9 cellular contexts compared by ENCODE assay signal in genomic region chr2:127386246-127386645, GRCh38. TPM values are rescaled to one million over a fixed set of nuclear protein-coding genes. Genes with fewer than 3 reads are reported as not detected.
DNase-seq lines count a peak whose midpoint lies in the region; ATAC-seq, FAIRE-seq and TF ChIP-seq lines count a peak whose summit lies in the region.
"Had no signal": no experiment of that assay in that cellular context is flagged by ENCODE, and none has a peak within 500 bp of the region (broad histone marks: within the 10 kb centered on the region; RNA-seq: fewer than 3 reads in every experiment).

No MANE protein-coding gene starts in this region.

- no peak overlapping the region for H2AFZ ChIP-seq in keratinocyte (ENCODE audit: control insufficient read depth, low read length)

- H3K9ac ChIP-seq in keratinocyte (ENCODE audit: control insufficient read depth, extremely low read depth, insufficient read depth, low read length): peak overlapping the region; percentile 95

- peaks cover 10% of the 10 kb centered on the region for H3K36me3 Mint-ChIP-seq in activated naive CD4-positive, alpha-beta T cell treated with anti-CD3 and anti-CD28 coated beads, Interleukin-2, amount 10 ng/mL, durations not matched to agents 7 days and 5 days
- peaks cover 19% of the 10 kb centered on the region for H3K36me3 Mint-ChIP-seq in activated T-helper 2 cell treated with anti-CD3 and anti-CD28 coated beads, Interferon-gamma antibody, Interleukin-2, Interleukin-4, amounts not matched to agents 10 μg/mL and 5 μg/mL and 100 μg/mL, durations not matched to agents 14 hours and 24 hours and 36 hours (ENCODE audit: low read depth)

- no peaks in the 10 kb centered on the region for H3K9me1 ChIP-seq in keratinocyte (ENCODE audit: control insufficient read depth, extremely low read depth, insufficient read depth, low read length)

- no peaks in the 10 kb centered on the region for H3K9me3 Mint-ChIP-seq in activated naive CD4-positive, alpha-beta T cell treated with anti-CD3 and anti-CD28 coated beads, Interleukin-2, amount 10 ng/mL, durations not matched to agents 7 days and 5 days
- no peaks in the 10 kb centered on the region for H3K9me3 Mint-ChIP-seq in activated T-helper 2 cell treated with anti-CD3 and anti-CD28 coated beads, Interferon-gamma antibody, Interleukin-2, Interleukin-4, amounts not matched to agents 10 μg/mL and 5 μg/mL and 100 μg/mL, durations not matched to agents 14 hours and 24 hours and 36 hours

- peak overlapping the region; percentile 99 for H3K4me2 ChIP-seq in keratinocyte (ENCODE audit: control insufficient read depth, extremely low read depth, insufficient read depth, low read depth, low read length)

- TF ChIP-seq EP300 in transverse colon (IDR thresholded peaks at IDR 0.05; ENCODE audit: low read depth): no peak

- CTCF ChIA-PET in activated naive CD4-positive, alpha-beta T cell treated with anti-CD3 and anti-CD28 coated beads, Interleukin-2, amount 10 ng/mL, durations not matched to agents 7 days and 5 days (lab: Charles Lee): interaction anchor here (0.8 to 1.6 kb wide), 4 partner anchors 28 to 143 kb away, joined by 3 to 5 read pairs (median 4); no protein-coding TSS in a partner anchor

- H3K27ac ChIP-seq in keratinocyte (ENCODE audit: control insufficient read depth, insufficient read depth, low read length): peak overlapping the region; percentile 90
- peak overlapping the region in 3 of 4 donors; percentile 99 to 100 (median 99) for H3K27ac ChIP-seq in transverse colon

- peak overlapping the region; percentile 84 to 97 (median 88) for H3K4me3 ChIP-seq in keratinocyte (ENCODE audit: control insufficient read depth in 2 of 3, extremely low read depth in 1 of 3, insufficient read depth in 2 of 3, low read depth in 1 of 3, low read length in 3 of 3)
- peak overlapping the region in 1 of 4 donors; percentile 80 for H3K4me3 ChIP-seq in transverse colon

- H3K27me3 Mint-ChIP-seq in activated naive CD4-positive, alpha-beta T cell treated with anti-CD3 and anti-CD28 coated beads, Interleukin-2, amount 10 ng/mL, durations not matched to agents 7 days and 5 days: no peaks in the 10 kb centered on the region
- H3K27me3 Mint-ChIP-seq in activated T-helper 2 cell treated with anti-CD3 and anti-CD28 coated beads, Interferon-gamma antibody, Interleukin-2, Interleukin-4, amounts not matched to agents 10 μg/mL and 5 μg/mL and 100 μg/mL, durations not matched to agents 14 hours and 24 hours and 36 hours (ENCODE audit: low read depth): no peaks in the 10 kb centered on the region

- peaks cover 4% of the 10 kb centered on the region for H4K20me1 ChIP-seq in keratinocyte (ENCODE audit: control insufficient read depth, extremely low read depth, insufficient read depth, low read length)

- WGBS in transverse colon (ENCODE audit: low coverage in 1 of 2), 2 donors: 67 to 73% methylated on average over 4 of the region's 4 CpGs

- DNase-seq in activated naive CD4-positive, alpha-beta T cell treated with anti-CD3 and anti-CD28 coated beads, Interleukin-2, amount 10 ng/mL, durations not matched to agents 7 days and 5 days: no peak
- no peak for DNase-seq in activated naive CD4-positive, alpha-beta T cell treated with anti-CD3 and anti-CD28 coated beads, Interleukin-2, amount 50 U/mL, for 16 hours
- DNase-seq in activated T-helper 2 cell treated with anti-CD3 and anti-CD28 coated beads, Interferon-gamma antibody, Interleukin-2, Interleukin-4, amounts not matched to agents 10 μg/mL and 5 μg/mL and 100 μg/mL, durations not matched to agents 14 hours and 24 hours and 36 hours (ENCODE audit: low spot score): no peak
- DNase-seq in keratinocyte (ENCODE audit: low read depth, low spot score) (no peak), transverse colon (no peak), OCI-M1 (lab: John Stamatoyannopoulos, UW) (no peak), GM13976 (ENCODE audit: low spot score) (no peak)
- DNase-seq: midbrain had no signal

- H3K4me1 ChIP-seq in keratinocyte (ENCODE audit: control insufficient read depth, extremely low read depth, insufficient read depth, low read length) (peaks cover 22% of the 10 kb centered on the region), transverse colon (peaks cover 10 to 56% (median 21%) of the 10 kb centered on the region in 4 donors)

- H3K4me1 Mint-ChIP-seq in activated naive CD4-positive, alpha-beta T cell treated with anti-CD3 and anti-CD28 coated beads, Interleukin-2, amount 10 ng/mL, durations not matched to agents 7 days and 5 days: peaks cover 62% of the 10 kb centered on the region
- peaks cover 63% of the 10 kb centered on the region for H3K4me1 Mint-ChIP-seq in activated T-helper 2 cell treated with anti-CD3 and anti-CD28 coated beads, Interferon-gamma antibody, Interleukin-2, Interleukin-4, amounts not matched to agents 10 μg/mL and 5 μg/mL and 100 μg/mL, durations not matched to agents 14 hours and 24 hours and 36 hours (ENCODE audit: low read depth)

- peaks cover 46% of the 10 kb centered on the region for H3K79me2 ChIP-seq in keratinocyte (ENCODE audit: control insufficient read depth, insufficient read depth, low read length)

- H3K27ac Mint-ChIP-seq in activated naive CD4-positive, alpha-beta T cell treated with anti-CD3 and anti-CD28 coated beads, Interleukin-2, amount 10 ng/mL, durations not matched to agents 7 days and 5 days: peak overlapping the region; percentile 93
- H3K27ac Mint-ChIP-seq in activated T-helper 2 cell treated with anti-CD3 and anti-CD28 coated beads, Interferon-gamma antibody, Interleukin-2, Interleukin-4, amounts not matched to agents 10 μg/mL and 5 μg/mL and 100 μg/mL, durations not matched to agents 14 hours and 24 hours and 36 hours: peak overlapping the region; percentile 67

- TF ChIP-seq POLR2A in transverse colon (IDR thresholded peaks at IDR 0.05): no peak

- no peak for ATAC-seq in HG03045 (IDR thresholded peaks at IDR 0.05; ENCODE audit: unreplicated experiment)

- no peak for FAIRE-seq in keratinocyte (lab: Jason Lieb, UNC)

- H3K4me3 Mint-ChIP-seq in activated naive CD4-positive, alpha-beta T cell treated with anti-CD3 and anti-CD28 coated beads, Interleukin-2, amount 10 ng/mL, durations not matched to agents 7 days and 5 days: peak overlapping the region; percentile 93
- peak overlapping the region; percentile 82 for H3K4me3 Mint-ChIP-seq in activated T-helper 2 cell treated with anti-CD3 and anti-CD28 coated beads, Interferon-gamma antibody, Interleukin-2, Interleukin-4, amounts not matched to agents 10 μg/mL and 5 μg/mL and 100 μg/mL, durations not matched to agents 14 hours and 24 hours and 36 hours (ENCODE audit: low read depth)

- in situ Hi-C loops in transverse colon (cut with MboI; ENCODE audit: low pct_ligation_motif_present in 1 of 4, low pct_unique_long_range_greater_than_20kb in 1 of 4, low sequenced_read_pairs in 3 of 4) (no loop called here), GM13976 (cut with MboI; ENCODE audit: low sequenced_read_pairs, unreplicated experiment) (no loop called here)

- H3K9me3 ChIP-seq in keratinocyte (ENCODE audit: control insufficient read depth, low read depth, low read length): no peaks in the 10 kb centered on the region
- no peaks in the 10 kb centered on the region for H3K9me3 ChIP-seq in transverse colon

- dilution Hi-C loops in keratinocyte (cut with MboI; ENCODE audit: extremely low pct_ligation_motif_present, low sequenced_read_pairs): no loop called here

- no peak for TF ChIP-seq CTCF in keratinocyte (optimal IDR thresholded peaks at IDR 0.05 in 1 of 3, IDR thresholded peaks at IDR 0.05 in 1 of 3, conservative IDR thresholded peaks at IDR 0.05 in 1 of 3; ENCODE audit: extremely low read depth in 1 of 3, insufficient read depth in 2 of 3, low read length in 3 of 3)
- no peak for TF ChIP-seq CTCF in transverse colon (IDR thresholded peaks at IDR 0.05)
- TF ChIP-seq CTCF in GM13976 (IDR thresholded peaks at IDR 0.05; ENCODE audit: borderline replicate concordance, control extremely low read depth, extremely low read depth, insufficient read depth, missing control alignments): no peak

- H3K27me3 ChIP-seq in keratinocyte (ENCODE audit: control insufficient read depth, extremely low read depth, insufficient read depth, low read length) (no peaks in the 10 kb centered on the region), transverse colon (no peaks in the 10 kb centered on the region)

- H3K36me3 ChIP-seq in keratinocyte (ENCODE audit: control insufficient read depth in 2 of 2, extremely low read depth in 1 of 2, insufficient read depth in 2 of 2, low read length in 2 of 2): no peaks in the 10 kb centered on the region
- H3K36me3 ChIP-seq in transverse colon: no peaks in the 10 kb centered on the region

- intact Hi-C loops in activated T-helper 2 cell treated with anti-CD3 and anti-CD28 coated beads, Interferon-gamma antibody, Interleukin-2, Interleukin-4, amounts not matched to agents 10 μg/mL and 5 μg/mL and 100 μg/mL, durations not matched to agents 14 hours and 24 hours and 36 hours (cut with micrococcal nuclease): loop anchor here (5.0 kb wide), 2 partner anchors 36 to 39 kb away; no protein-coding TSS in a partner anchor
- intact Hi-C loops in transverse colon (cut with DNase I; ENCODE audit: low total_unique reads): no loop called here

RNA-seq across cellular contexts. Expression of gene MAP3K2, which starts 1.5 kb away (rescaled TPM):
- total RNA-seq in activated T-helper 2 cell treated with anti-CD3 and anti-CD28 coated beads, Interferon-gamma antibody, Interleukin-2, Interleukin-4, amounts not matched to agents 10 μg/mL and 5 μg/mL and 100 μg/mL, durations not matched to agents 14 hours and 24 hours and 36 hours: 49.6 and 51.3 TPM in 2 replicates
- polyA plus RNA-seq in keratinocyte: 8.7 to 11.9 TPM (median 9.9 TPM) in 3 replicates
- polyA plus RNA-seq in keratinocyte (2011; ENCODE audit: low read depth): 7.0 TPM
- 6.7 and 11.2 TPM in 2 replicates for polyA plus RNA-seq in keratinocyte (2011; cell fraction: cytosol; rRNA removed)
- 9.0 and 9.2 TPM in 2 replicates for polyA plus RNA-seq in keratinocyte (2011; cell fraction: nucleus; rRNA removed)
- polyA plus RNA-seq in keratinocyte (2012; ENCODE audit: low replicate concordance): 7.6 and 10.3 TPM in 2 replicates
- 7.2 to 33.6 TPM (median 23.4 TPM) in 3 replicates for polyA minus RNA-seq in keratinocyte
- 27.2 TPM for polyA minus RNA-seq in keratinocyte (2011; cell fraction: cytosol; rRNA and poly(A)+ RNA removed)
- polyA minus RNA-seq in keratinocyte (2011; cell fraction: nucleus; rRNA and poly(A)+ RNA removed): 19.9 and 29.2 TPM in 2 replicates
- 10 to 100 TPM; 39.4 to 95.4 (median 72.9) TPM for total RNA-seq in transverse colon

RNA-seq across cellular contexts. Expression of gene PROC, which starts 32.0 kb away (rescaled TPM):
- total RNA-seq in activated T-helper 2 cell treated with anti-CD3 and anti-CD28 coated beads, Interferon-gamma antibody, Interleukin-2, Interleukin-4, amounts not matched to agents 10 μg/mL and 5 μg/mL and 100 μg/mL, durations not matched to agents 14 hours and 24 hours and 36 hours: not detected in 2 replicates
- 0.16 to 0.42 TPM (median 0.33 TPM) in 3 replicates for polyA plus RNA-seq in keratinocyte
- not detected for polyA plus RNA-seq in keratinocyte (2011; ENCODE audit: low read depth)
- 0.06 and 0.35 TPM in 2 replicates for polyA plus RNA-seq in keratinocyte (2011; cell fraction: cytosol; rRNA removed)
- polyA plus RNA-seq in keratinocyte (2011; cell fraction: nucleus; rRNA removed): 0.06 and 0.49 TPM in 2 replicates
- 0.68 and 0.86 TPM in 2 replicates for polyA plus RNA-seq in keratinocyte (2012; ENCODE audit: low replicate concordance)
- not detected in 3 replicates for polyA minus RNA-seq in keratinocyte
- not detected for polyA minus RNA-seq in keratinocyte (2011; cell fraction: cytosol; rRNA and poly(A)+ RNA removed)
- not detected in 2 replicates for polyA minus RNA-seq in keratinocyte (2011; cell fraction: nucleus; rRNA and poly(A)+ RNA removed)
- total RNA-seq in transverse colon: 1 to 10 TPM in 2 of 4 donors, not detected in 2; 2.9 to 3.0 TPM
